ENCODE assay signal across 24 cellular contexts in genomic region chr14:58701156-58701555, GRCh38.
"Had no signal": no experiment of that assay in that cellular context is flagged by ENCODE, and none has a peak within 500 bp of the region (broad histone marks: within the 10 kb centered on the region; RNA-seq: fewer than 3 reads in every experiment).

No MANE protein-coding gene starts in this region.

- H3K4me3 Mint-ChIP-seq: activated B cell treated with CpG ODN at 0.5 μM for 24 hours; activated CD8-positive, alpha-beta T cell treated with anti-CD3 and anti-CD28 coated beads for 36 hours; activated naive CD4-positive, alpha-beta T cell treated with anti-CD3 and anti-CD28 coated beads, Interleukin-2, amount 50 U/mL, for 24 hours; activated naive CD8-positive, alpha-beta T cell treated with anti-CD3 and anti-CD28 coated beads, Interleukin-2, amount 50 U/mL, for 24 hours; activated T-cell treated with anti-CD3 and anti-CD28 coated beads, Interleukin-2, amount 50 U/mL, for 4 hours; naive thymus-derived CD4-positive, alpha-beta T cell; neural crest cell; T-helper 2 cell treated with Interferon-gamma antibody and Interleukin-4, amounts not matched to agents 5 μg/mL and 100 μg/mL, for 36 hours had no signal

- ATAC-seq: activated CD8-positive, alpha-beta T cell treated with anti-CD3 and anti-CD28 coated beads for 36 hours; activated naive CD8-positive, alpha-beta T cell treated with anti-CD3 and anti-CD28 coated beads, Interleukin-2, amount 50 U/mL, for 24 hours; activated T-cell treated with anti-CD3 and anti-CD28 coated beads, Interleukin-2, amount 50 U/mL, for 4 hours; naive thymus-derived CD4-positive, alpha-beta T cell; pancreas had no signal

- H3K9me3 Mint-ChIP-seq: activated B cell treated with CpG ODN at 0.5 μM for 24 hours; activated CD8-positive, alpha-beta T cell treated with anti-CD3 and anti-CD28 coated beads for 36 hours; activated naive CD4-positive, alpha-beta T cell treated with anti-CD3 and anti-CD28 coated beads, Interleukin-2, amount 50 U/mL, for 24 hours; activated naive CD8-positive, alpha-beta T cell treated with anti-CD3 and anti-CD28 coated beads, Interleukin-2, amount 50 U/mL, for 24 hours; activated T-cell treated with anti-CD3 and anti-CD28 coated beads, Interleukin-2, amount 50 U/mL, for 4 hours; activated T-helper 2 cell treated with anti-CD3 and anti-CD28 coated beads, Interferon-gamma antibody, Interleukin-2, Interleukin-4, amounts not matched to agents 10 μg/mL and 5 μg/mL and 100 μg/mL, durations not matched to agents 14 hours and 24 hours and 36 hours; neural crest cell; T-helper 2 cell treated with Interferon-gamma antibody and Interleukin-4, amounts not matched to agents 5 μg/mL and 100 μg/mL, for 36 hours had no signal

- H3K4me1 Mint-ChIP-seq: activated B cell treated with CpG ODN at 0.5 μM for 24 hours; activated naive CD4-positive, alpha-beta T cell treated with anti-CD3 and anti-CD28 coated beads, Interleukin-2, amount 50 U/mL, for 24 hours; activated naive CD8-positive, alpha-beta T cell treated with anti-CD3 and anti-CD28 coated beads, Interleukin-2, amount 50 U/mL, for 24 hours; naive thymus-derived CD4-positive, alpha-beta T cell had no signal

- H3K27ac Mint-ChIP-seq: activated B cell treated with CpG ODN at 0.5 μM for 24 hours; activated CD8-positive, alpha-beta T cell treated with anti-CD3 and anti-CD28 coated beads for 36 hours; activated naive CD4-positive, alpha-beta T cell treated with anti-CD3 and anti-CD28 coated beads, Interleukin-2, amount 50 U/mL, for 24 hours; activated naive CD8-positive, alpha-beta T cell treated with anti-CD3 and anti-CD28 coated beads, Interleukin-2, amount 50 U/mL, for 24 hours; activated T-helper 2 cell treated with anti-CD3 and anti-CD28 coated beads, Interferon-gamma antibody, Interleukin-2, Interleukin-4, amounts not matched to agents 10 μg/mL and 5 μg/mL and 100 μg/mL, durations not matched to agents 14 hours and 24 hours and 36 hours; T-helper 2 cell treated with Interferon-gamma antibody and Interleukin-4, amounts not matched to agents 5 μg/mL and 100 μg/mL, for 36 hours had no signal

- H3K27me3 Mint-ChIP-seq: activated B cell treated with CpG ODN at 0.5 μM for 24 hours; activated naive CD4-positive, alpha-beta T cell treated with anti-CD3 and anti-CD28 coated beads, Interleukin-2, amount 50 U/mL, for 24 hours had no signal

- DNase-seq: activated B cell treated with CpG ODN at 0.5 μM for 24 hours; activated CD4-positive, alpha-beta T cell treated with anti-CD3 and anti-CD28 coated beads, Interleukin-2, amount 50 U/mL, for 1 hour; activated CD8-positive, alpha-beta T cell treated with anti-CD3 and anti-CD28 coated beads for 36 hours; activated naive CD8-positive, alpha-beta T cell treated with anti-CD3 and anti-CD28 coated beads, Interleukin-2, amount 50 U/mL, for 24 hours; activated T-cell treated with anti-CD3 and anti-CD28 coated beads, Interleukin-2, amount 50 U/mL, for 4 hours; central memory CD4-positive, alpha-beta T cell; colonic mucosa; effector CD8-positive, alpha-beta T cell; glutamatergic neuron; left cardiac atrium; mammary epithelial cell; midbrain; naive thymus-derived CD4-positive, alpha-beta T cell; pancreas; stimulated activated CD4-positive, alpha-beta T cell treated with anti-CD3 and anti-CD28 coated beads, Interleukin-15, amount 100 ng/mL, for 24 hours; stimulated activated CD4-positive, alpha-beta T cell treated with anti-CD3 and anti-CD28 coated beads, Interleukin-2, amount 100 ng/mL, for 24 hours; stimulated activated naive CD4-positive, alpha-beta T cell treated with Interleukin-2 at 50 U/mL for 16 hours; testis; trophoblast cell; uterus had no signal

- H3K36me3 Mint-ChIP-seq: naive thymus-derived CD4-positive, alpha-beta T cell had no signal
